In genomic region chr17:43360739-43361498, GRCh38 we compare ENCODE assay signal across 1 cellular context.
TF ChIP-seq lines count a peak whose summit lies in the region.

No MANE protein-coding gene starts in this region.

TF ChIP-seq in HepG2, 621 proteins besides CTCF, POLR2A, EP300 and RAD21 (continued from another document and continues in another):
- TF ChIP-seq AGO1 (IDR thresholded peaks at IDR 0.05; ENCODE audit: low read depth, low read length, poor library complexity, severe bottlenecking) (no peak), DBP (CRISPR knock-in tag; IDR thresholded peaks at IDR 0.05; ENCODE audit: not compliant biosample characterization) (peak; percentile 40), ZBTB34 (CRISPR knock-in tag; IDR thresholded peaks at IDR 0.05) (peak; percentile 75), ZNF282 (IDR thresholded peaks at IDR 0.05; ENCODE audit: partially characterized antibody) (no peak), ZNF768 (CRISPR knock-in tag; IDR thresholded peaks at IDR 0.05) (no peak; the same call in 1 of the 2 replicates), ZFYVE20 (CRISPR knock-in tag; IDR thresholded peaks at IDR 0.05; ENCODE audit: borderline replicate concordance, low read depth) (peak; percentile 92; the same call in 1 of the 2 replicates), ZSCAN22 (CRISPR knock-in tag; IDR thresholded peaks at IDR 0.05) (peak; percentile 83), ZNF569 (CRISPR knock-in tag; IDR thresholded peaks at IDR 0.05; ENCODE audit: borderline replicate concordance) (peak; percentile 85; the same call in 1 of the 2 replicates), ZNF589 (CRISPR knock-in tag; conservative IDR thresholded peaks at IDR 0.05) (peak; percentile 98), SRSF1 (optimal IDR thresholded peaks at IDR 0.05; ENCODE audit: low read depth, low read length) (peak; percentile 99), CEBPB (IDR thresholded peaks at IDR 0.05; ENCODE audit: borderline replicate concordance, low read depth, low read length) (peak; percentile 56; the same call in 1 of the 2 replicates), ATRX (CRISPR knock-in tag; IDR thresholded peaks at IDR 0.05; ENCODE audit: borderline replicate concordance) (no peak), REXO4 (CRISPR knock-in tag; IDR thresholded peaks at IDR 0.05; ENCODE audit: borderline replicate concordance) (peak; percentile 92; the same call in 1 of the 2 replicates), ZSCAN31 (CRISPR knock-in tag; IDR thresholded peaks at IDR 0.05; ENCODE audit: low read depth) (peak; percentile 95), DNMT3B (CRISPR knock-in tag; conservative IDR thresholded peaks at IDR 0.05) (peak; percentile 90), MED1 (CRISPR knock-in tag; IDR thresholded peaks at IDR 0.05) (peak; percentile 99), TCF7 (IDR thresholded peaks at IDR 0.05; ENCODE audit: low read depth) (no peak), FOXP1 (IDR thresholded peaks at IDR 0.05) (no peak), FOXP1 (CRISPR knock-in tag; IDR thresholded peaks at IDR 0.05) (no peak), ZNF550 (CRISPR knock-in tag; IDR thresholded peaks at IDR 0.05; ENCODE audit: borderline replicate concordance) (no peak), CHCHD3 (CRISPR knock-in tag; IDR thresholded peaks at IDR 0.05) (peak; percentile 66; the same call in 1 of the 2 replicates), ZNF260 (CRISPR knock-in tag; IDR thresholded peaks at IDR 0.05; ENCODE audit: borderline replicate concordance, low read depth) (no peak), MAZ (IDR thresholded peaks at IDR 0.05; ENCODE audit: borderline replicate concordance, low read depth, low read length) (peak; percentile 87), MAZ (CRISPR knock-in tag; IDR thresholded peaks at IDR 0.05; ENCODE audit: low read depth) (peak; percentile 91), ZNF792 (CRISPR knock-in tag; IDR thresholded peaks at IDR 0.05) (peak; percentile 98), MTERF4 (CRISPR knock-in tag; IDR thresholded peaks at IDR 0.05) (peak; percentile 82; the same call in 1 of the 2 replicates), ISX (CRISPR knock-in tag; conservative IDR thresholded peaks at IDR 0.05) (no peak), CENPBD1 (CRISPR knock-in tag; IDR thresholded peaks at IDR 0.05; ENCODE audit: borderline replicate concordance, low read depth) (0 out of 2 replicates have a peak, but pooled peaks have one; percentile 65), SALL1 (CRISPR knock-in tag; IDR thresholded peaks at IDR 0.05) (peak; percentile 92), NR2F1 (CRISPR knock-in tag; IDR thresholded peaks at IDR 0.05) (peak; percentile 42 to 90; a peak in 3 of 4 replicates), STAT5B (CRISPR knock-in tag; IDR thresholded peaks at IDR 0.05) (peak; percentile 96), NFATC3 (CRISPR knock-in tag; IDR thresholded peaks at IDR 0.05) (peak; percentile 93), NFIB (CRISPR knock-in tag; IDR thresholded peaks at IDR 0.05; ENCODE audit: borderline replicate concordance) (no peak), ZIK1 (CRISPR knock-in tag; IDR thresholded peaks at IDR 0.05; ENCODE audit: borderline replicate concordance, low read depth) (peak; percentile 70), ZNF142 (CRISPR knock-in tag; IDR thresholded peaks at IDR 0.05) (peak; percentile 93), KLF6 (CRISPR knock-in tag; IDR thresholded peaks at IDR 0.05) (peak; percentile 99), HNRNPLL (IDR thresholded peaks at IDR 0.05; ENCODE audit: low read depth, low read length, poor library complexity, severe bottlenecking) (peak; percentile 87)
- TF ChIP-seq, protein P1, sequence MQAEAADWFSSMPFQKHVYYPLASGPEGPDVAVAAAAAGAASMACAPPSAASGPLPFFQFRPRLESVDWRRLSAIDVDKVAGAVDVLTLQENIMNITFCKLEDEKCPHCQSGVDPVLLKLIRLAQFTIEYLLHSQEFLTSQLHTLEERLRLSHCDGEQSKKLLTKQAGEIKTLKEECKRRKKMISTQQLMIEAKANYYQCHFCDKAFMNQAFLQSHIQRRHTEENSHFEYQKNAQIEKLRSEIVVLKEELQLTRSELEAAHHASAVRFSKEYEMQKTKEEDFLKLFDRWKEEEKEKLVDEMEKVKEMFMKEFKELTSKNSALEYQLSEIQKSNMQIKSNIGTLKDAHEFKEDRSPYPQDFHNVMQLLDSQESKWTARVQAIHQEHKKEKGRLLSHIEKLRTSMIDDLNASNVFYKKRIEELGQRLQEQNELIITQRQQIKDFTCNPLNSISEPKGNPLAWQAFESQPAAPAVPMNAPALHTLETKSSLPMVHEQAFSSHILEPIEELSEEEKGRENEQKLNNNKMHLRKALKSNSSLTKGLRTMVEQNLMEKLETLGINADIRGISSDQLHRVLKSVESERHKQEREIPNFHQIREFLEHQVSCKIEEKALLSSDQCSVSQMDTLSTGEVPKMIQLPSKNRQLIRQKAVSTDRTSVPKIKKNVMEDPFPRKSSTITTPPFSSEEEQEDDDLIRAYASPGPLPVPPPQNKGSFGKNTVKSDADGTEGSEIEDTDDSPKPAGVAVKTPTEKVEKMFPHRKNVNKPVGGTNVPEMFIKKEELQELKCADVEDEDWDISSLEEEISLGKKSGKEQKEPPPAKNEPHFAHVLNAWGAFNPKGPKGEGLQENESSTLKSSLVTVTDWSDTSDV (CRISPR knock-in tag; IDR thresholded peaks at IDR 0.05), result no peak
- TF ChIP-seq, protein P2, sequence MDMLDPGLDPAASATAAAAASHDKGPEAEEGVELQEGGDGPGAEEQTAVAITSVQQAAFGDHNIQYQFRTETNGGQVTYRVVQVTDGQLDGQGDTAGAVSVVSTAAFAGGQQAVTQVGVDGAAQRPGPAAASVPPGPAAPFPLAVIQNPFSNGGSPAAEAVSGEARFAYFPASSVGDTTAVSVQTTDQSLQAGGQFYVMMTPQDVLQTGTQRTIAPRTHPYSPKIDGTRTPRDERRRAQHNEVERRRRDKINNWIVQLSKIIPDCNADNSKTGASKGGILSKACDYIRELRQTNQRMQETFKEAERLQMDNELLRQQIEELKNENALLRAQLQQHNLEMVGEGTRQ (IDR thresholded peaks at IDR 0.05; ENCODE audit: low read depth, low read length), result peak; percentile 62
- TF ChIP-seq, protein P2 (CRISPR knock-in tag; IDR thresholded peaks at IDR 0.05; ENCODE audit: borderline replicate concordance), result no peak; the same call in 1 of the 2 replicates
- TF ChIP-seq, protein P3, sequence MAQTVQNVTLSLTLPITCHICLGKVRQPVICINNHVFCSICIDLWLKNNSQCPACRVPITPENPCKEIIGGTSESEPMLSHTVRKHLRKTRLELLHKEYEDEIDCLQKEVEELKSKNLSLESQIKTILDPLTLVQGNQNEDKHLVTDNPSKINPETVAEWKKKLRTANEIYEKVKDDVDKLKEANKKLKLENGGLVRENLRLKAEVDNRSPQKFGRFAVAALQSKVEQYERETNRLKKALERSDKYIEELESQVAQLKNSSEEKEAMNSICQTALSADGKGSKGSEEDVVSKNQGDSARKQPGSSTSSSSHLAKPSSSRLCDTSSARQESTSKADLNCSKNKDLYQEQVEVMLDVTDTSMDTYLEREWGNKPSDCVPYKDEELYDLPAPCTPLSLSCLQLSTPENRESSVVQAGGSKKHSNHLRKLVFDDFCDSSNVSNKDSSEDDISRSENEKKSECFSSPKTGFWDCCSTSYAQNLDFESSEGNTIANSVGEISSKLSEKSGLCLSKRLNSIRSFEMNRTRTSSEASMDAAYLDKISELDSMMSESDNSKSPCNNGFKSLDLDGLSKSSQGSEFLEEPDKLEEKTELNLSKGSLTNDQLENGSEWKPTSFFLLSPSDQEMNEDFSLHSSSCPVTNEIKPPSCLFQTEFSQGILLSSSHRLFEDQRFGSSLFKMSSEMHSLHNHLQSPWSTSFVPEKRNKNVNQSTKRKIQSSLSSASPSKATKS (CRISPR knock-in tag; IDR thresholded peaks at IDR 0.05), result peak; percentile 97
- TF ChIP-seq, protein P4, sequence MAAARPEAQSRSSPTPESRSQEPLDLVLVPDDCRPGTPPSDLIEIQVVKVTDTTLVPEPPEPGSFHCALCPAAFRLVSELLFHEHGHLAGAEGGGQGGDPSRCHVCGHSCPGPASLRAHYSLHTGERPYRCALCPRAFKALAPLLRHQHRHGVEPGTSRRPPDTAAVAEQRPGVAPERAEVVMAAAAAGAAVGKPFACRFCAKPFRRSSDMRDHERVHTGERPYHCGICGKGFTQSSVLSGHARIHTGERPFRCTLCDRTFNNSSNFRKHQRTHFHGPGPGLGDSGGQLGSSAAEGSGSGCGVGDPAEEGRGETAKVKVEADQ (CRISPR knock-in tag; IDR thresholded peaks at IDR 0.05; ENCODE audit: borderline replicate concordance), result peak; percentile 97
- TF ChIP-seq, protein P5, sequence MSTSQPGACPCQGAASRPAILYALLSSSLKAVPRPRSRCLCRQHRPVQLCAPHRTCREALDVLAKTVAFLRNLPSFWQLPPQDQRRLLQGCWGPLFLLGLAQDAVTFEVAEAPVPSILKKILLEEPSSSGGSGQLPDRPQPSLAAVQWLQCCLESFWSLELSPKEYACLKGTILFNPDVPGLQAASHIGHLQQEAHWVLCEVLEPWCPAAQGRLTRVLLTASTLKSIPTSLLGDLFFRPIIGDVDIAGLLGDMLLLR (CRISPR knock-in tag; IDR thresholded peaks at IDR 0.05), result peak; percentile 83
